ENCODE assay signal across 8 cellular contexts in genomic region chr11:47271328-47271727, GRCh38. TPM values are rescaled to one million over a fixed set of nuclear protein-coding genes. Genes with fewer than 3 reads are reported as not detected.
A peak's percentile ranks its signal among the peaks of the same experiment; 100 is the strongest.
DNase-seq lines count a peak whose midpoint lies in the region; ATAC-seq, FAIRE-seq and TF ChIP-seq lines count a peak whose summit lies in the region.

No MANE protein-coding gene starts in this region.

- POLR2A ChIA-PET in HEK293 (lab: Yijun Ruan, JAX): interaction anchor here (0.6 to 2.3 kb wide), 6 partner anchors 12 to 57 kb away, joined by 3 to 9 read pairs (median 6); partner anchors contain the start of genes ACP2, DDB2 and NR1H3

- H3K27me3 ChIP-seq in ascending aorta (no peaks in the 10 kb centered on the region), muscle layer of duodenum (ENCODE audit: low read depth, low read length) (no peaks in the 10 kb centered on the region), small intestine (ENCODE audit: control insufficient read depth in 2 of 2, insufficient read depth in 2 of 2, low read length in 2 of 2) (no peaks in the 10 kb centered on the region)

- no peak for FAIRE-seq in small intestine (lab: Jason Lieb, UNC)

- CTCF ChIA-PET in HEK293 (lab: Yijun Ruan, JAX): interaction anchor here (0.7 to 3.1 kb wide), 6 partner anchors 10 to 337 kb away, joined by 3 to 33 read pairs (median 5); partner anchors contain the start of gene NR1H3

- no peak for ATAC-seq in GM18517 (IDR thresholded peaks at IDR 0.05; ENCODE audit: unreplicated experiment)

- peaks cover 13% of the 10 kb centered on the region; the same call in 1 of the 2 replicates for H3K4me1 ChIP-seq in HEK293 (ENCODE audit: control insufficient read depth, insufficient read depth, low read length)
- peaks cover 10 to 19% of the 10 kb centered on the region in 2 donors for H3K4me1 ChIP-seq in ascending aorta
- peaks cover 30 to 37% of the 10 kb centered on the region in 2 donors for H3K4me1 ChIP-seq in muscle layer of duodenum (ENCODE audit: control insufficient read depth in 1 of 2, insufficient read depth in 2 of 2, low read length in 2 of 2)
- H3K4me1 ChIP-seq in small intestine (ENCODE audit: control insufficient read depth in 2 of 2, insufficient read depth in 1 of 2, low read depth in 1 of 2, low read length in 1 of 2): peaks cover 2 to 3% of the 10 kb centered on the region in 2 donors

- DNase-seq in ascending aorta (ENCODE audit: low spot score in 2 of 2) (no peak), KBM-7 (no peak), small intestine (no peak), A172 (ENCODE audit: low spot score) (no peak)

- 38 to 42% (median 39%) methylated on average over 4 of the region's 4 CpGs for WGBS in small intestine, 3 donors

- H3K27ac ChIP-seq in 22Rv1 (peak overlapping the region; percentile 96), HEK293 (ENCODE audit: extremely low read depth, low read depth, low read length) (peak overlapping the region; percentile 43; the same call in 1 of the 2 replicates), ascending aorta (peak overlapping the region; percentile 86 to 95), muscle layer of duodenum (ENCODE audit: low read length) (peak overlapping the region; percentile 48), small intestine (ENCODE audit: low read depth in 1 of 2, low read length in 1 of 2) (peak overlapping the region in 1 of 2 donors; percentile 43)

- peaks cover 0 to 27% of the 10 kb centered on the region in 2 experiments; a peak in 1 of 3 replicates for H3K36me3 ChIP-seq in HEK293 (ENCODE audit: control insufficient read depth in 2 of 2, insufficient read depth in 1 of 2, low read length in 2 of 2)
- peaks cover 18 to 23% of the 10 kb centered on the region in 2 donors for H3K36me3 ChIP-seq in ascending aorta
- peaks cover 19 to 20% of the 10 kb centered on the region in 2 donors for H3K36me3 ChIP-seq in muscle layer of duodenum (ENCODE audit: control insufficient read depth in 1 of 2, insufficient read depth in 2 of 2, low read length in 2 of 2)
- H3K36me3 ChIP-seq in small intestine (ENCODE audit: control insufficient read depth in 2 of 2, insufficient read depth in 2 of 2, low read length in 2 of 2): peaks cover 9 to 13% of the 10 kb centered on the region in 2 donors

- H3K9me3 ChIP-seq in HEK293 (ENCODE audit: control insufficient read depth, insufficient read depth, low read depth, low read length) (no peaks in the 10 kb centered on the region), ascending aorta (no peaks in the 10 kb centered on the region), muscle layer of duodenum (ENCODE audit: control insufficient read depth in 1 of 2, low read length in 2 of 2) (no peaks in the 10 kb centered on the region), small intestine (ENCODE audit: control insufficient read depth, low read depth) (no peaks in the 10 kb centered on the region)

- TF ChIP-seq CTCF in 22Rv1 (IDR thresholded peaks at IDR 0.05) (no peak), HEK293 (tag by site-specific recombination; IDR thresholded peaks at IDR 0.05) (no peak), ascending aorta (IDR thresholded peaks at IDR 0.05) (no peak)

- intact Hi-C loops in ascending aorta (cut with DNase I): no loop called here

- in situ Hi-C loops in KBM-7 (cut with MboI; ENCODE audit: low pct_unique_long_range_greater_than_20kb, low sequenced_read_pairs): loop anchor here (25.0 kb wide), 2 partner anchors 109 to 141 kb away; partner anchors contain the start of gene SLC39A13

- H3K4me3 ChIP-seq in HEK293 (ENCODE audit: low read depth, low read length) (no peak overlapping the region; the same call in 1 of the 2 replicates), ascending aorta (peak overlapping the region; percentile 81 to 90), muscle layer of duodenum (ENCODE audit: low read depth in 1 of 2, low read length in 2 of 2) (peak overlapping the region; percentile 68 to 80), small intestine (ENCODE audit: low read depth in 1 of 2, low read length in 2 of 2) (no peak overlapping the region)

TF ChIP-seq in HEK293, 187 proteins besides CTCF, POLR2A, EP300 and RAD21:
- no peak for TF ChIP-seq ZNF114 (tag by site-specific recombination; IDR thresholded peaks at IDR 0.05)
- TF ChIP-seq GLIS1 (tag by site-specific recombination; IDR thresholded peaks at IDR 0.05): peak; percentile 34; the same call in 1 of the 2 replicates
- TF ChIP-seq ZSCAN5A (tag by site-specific recombination; IDR thresholded peaks at IDR 0.05): no peak
- TF ChIP-seq ZBTB8A (tag by site-specific recombination; IDR thresholded peaks at IDR 0.05): no peak
- no peak for TF ChIP-seq ZNF398 (tag by site-specific recombination; IDR thresholded peaks at IDR 0.05)
- no peak for TF ChIP-seq ZNF16 (tag by site-specific recombination; IDR thresholded peaks at IDR 0.05; ENCODE audit: low read depth)
- no peak for TF ChIP-seq ZSCAN30 (tag by site-specific recombination; IDR thresholded peaks at IDR 0.05)
- no peak for TF ChIP-seq ZNF214 (tag by site-specific recombination; IDR thresholded peaks at IDR 0.05; ENCODE audit: borderline replicate concordance)
- TF ChIP-seq ZNF140 (tag by site-specific recombination; IDR thresholded peaks at IDR 0.05): no peak
- TF ChIP-seq ZIC2 (tag by site-specific recombination; IDR thresholded peaks at IDR 0.05): peak; percentile 48
- TF ChIP-seq SALL2 (tag by site-specific recombination; IDR thresholded peaks at IDR 0.05; ENCODE audit: borderline replicate concordance): no peak
- no peak for TF ChIP-seq ZNF654 (tag by site-specific recombination; IDR thresholded peaks at IDR 0.05; ENCODE audit: low read depth)
- no peak for TF ChIP-seq YY1 (tag by site-specific recombination; IDR thresholded peaks at IDR 0.05)

RNA-seq across cellular contexts. Expression of gene MADD, which starts 1.4 kb away (rescaled TPM):
- 31.7 TPM for total RNA-seq in ascending aorta
- 10 to 100 TPM; 19.2 to 27.7 (median 23.9) TPM for polyA plus RNA-seq in small intestine
- 16.5 and 23.1 TPM in 2 replicates for total RNA-seq in A172 (2014; rRNA removed; shearing (Covaris generic))

RNA-seq across cellular contexts. Expression of gene NR1H3, which starts 13.5 kb away (rescaled TPM):
- total RNA-seq in ascending aorta: 92.4 TPM
- 100 to 1,000 TPM; 102 to 366 (median 223) TPM for polyA plus RNA-seq in small intestine
- 18.1 and 23.5 TPM in 2 replicates for total RNA-seq in A172 (2014; rRNA removed; shearing (Covaris generic))

RNA-seq across cellular contexts. Expression of gene ACP2, which starts 22.7 kb away (rescaled TPM):
- total RNA-seq in ascending aorta: 63.3 TPM
- 10 to 100 TPM; 44.1 to 53.3 (median 48.6) TPM for polyA plus RNA-seq in small intestine
- total RNA-seq in A172 (2014; rRNA removed; shearing (Covaris generic)): 24.6 and 29.9 TPM in 2 replicates

RNA-seq across cellular contexts. Expression of gene DDB2, which starts 56.6 kb away (rescaled TPM):
- total RNA-seq in ascending aorta: 22.6 TPM
- polyA plus RNA-seq in small intestine: 10 to 100 TPM; 25.1 to 39.4 (median 26.2) TPM
- 86.1 and 110 TPM in 2 replicates for total RNA-seq in A172 (2014; rRNA removed; shearing (Covaris generic))

Comparison
In these comparisons a context has a peak if more than half of its experiments do, and no peak if none do; other contexts are left out.
1. H3K4me3 ChIP-seq: peak in ascending aorta (2 of 2) and muscle layer of duodenum (2 of 2); none in HEK293 (single experiment) and small intestine (0 of 2).